1 cellular context compared by ENCODE assay signal in the genomic region with DNA sequence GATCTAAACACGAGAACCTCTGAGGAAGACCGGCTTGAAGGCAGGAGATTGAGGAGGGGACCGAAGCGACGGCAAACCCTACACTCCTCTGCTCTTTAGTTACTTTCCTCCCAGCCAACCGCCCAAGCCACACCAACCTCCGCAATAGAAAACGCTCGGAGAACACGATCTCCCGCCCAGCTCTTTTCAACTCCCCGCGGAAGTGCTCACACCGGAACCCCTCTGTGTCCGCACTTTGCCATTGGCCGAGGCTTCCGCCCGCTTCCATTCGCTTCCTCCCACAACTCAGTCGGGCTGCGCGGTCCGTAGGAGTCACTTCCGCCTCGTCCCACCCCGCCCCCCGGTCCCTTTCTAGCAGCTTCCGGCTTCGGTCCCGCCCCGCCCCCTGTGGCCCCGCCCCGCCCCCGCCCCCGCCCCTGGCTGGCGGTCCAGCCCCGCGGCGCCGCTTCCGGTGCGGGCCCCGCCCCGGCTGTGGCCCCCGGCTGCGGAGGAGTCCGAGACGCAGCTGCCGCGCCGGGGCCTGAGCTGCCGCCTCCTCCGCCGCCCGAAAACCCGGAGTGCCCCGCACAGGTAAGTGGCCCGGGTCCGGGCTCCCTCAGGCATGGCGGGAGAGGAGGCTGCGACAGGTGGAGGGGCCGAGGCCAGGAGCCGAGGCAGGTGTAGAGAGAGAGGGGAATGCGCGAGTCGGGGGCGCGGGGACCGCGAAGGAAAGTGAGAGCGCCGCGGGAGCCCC.
TF ChIP-seq lines count a peak whose summit lies in the region.

A gene with protein sequence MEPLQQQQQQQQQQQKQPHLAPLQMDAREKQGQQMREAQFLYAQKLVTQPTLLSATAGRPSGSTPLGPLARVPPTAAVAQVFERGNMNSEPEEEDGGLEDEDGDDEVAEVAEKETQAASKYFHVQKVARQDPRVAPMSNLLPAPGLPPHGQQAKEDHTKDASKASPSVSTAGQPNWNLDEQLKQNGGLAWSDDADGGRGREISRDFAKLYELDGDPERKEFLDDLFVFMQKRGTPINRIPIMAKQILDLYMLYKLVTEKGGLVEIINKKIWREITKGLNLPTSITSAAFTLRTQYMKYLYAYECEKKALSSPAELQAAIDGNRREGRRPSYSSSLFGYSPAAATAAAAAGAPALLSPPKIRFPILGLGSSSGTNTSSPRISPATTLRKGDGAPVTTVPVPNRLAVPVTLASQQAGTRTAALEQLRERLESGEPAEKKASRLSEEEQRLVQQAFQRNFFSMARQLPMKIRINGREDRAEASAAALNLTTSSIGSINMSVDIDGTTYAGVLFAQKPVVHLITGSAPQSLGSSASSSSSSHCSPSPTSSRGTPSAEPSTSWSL (plus strand): TSS at position 460 of the 733 bp plus-strand sequence. CDS start 2,717 bp downstream, outside the sequence.

TF ChIP-seq in HEK293, 187 proteins besides CTCF, POLR2A, EP300 and RAD21 (continued from another document and continues in another):
- TF ChIP-seq YY1 (tag by site-specific recombination; IDR thresholded peaks at IDR 0.05), result 0 out of 2 replicates have a peak, but pooled peaks have one; percentile 27
- no peak for TF ChIP-seq ZNF37A (tag by site-specific recombination; IDR thresholded peaks at IDR 0.05)
- TF ChIP-seq, protein P1, sequence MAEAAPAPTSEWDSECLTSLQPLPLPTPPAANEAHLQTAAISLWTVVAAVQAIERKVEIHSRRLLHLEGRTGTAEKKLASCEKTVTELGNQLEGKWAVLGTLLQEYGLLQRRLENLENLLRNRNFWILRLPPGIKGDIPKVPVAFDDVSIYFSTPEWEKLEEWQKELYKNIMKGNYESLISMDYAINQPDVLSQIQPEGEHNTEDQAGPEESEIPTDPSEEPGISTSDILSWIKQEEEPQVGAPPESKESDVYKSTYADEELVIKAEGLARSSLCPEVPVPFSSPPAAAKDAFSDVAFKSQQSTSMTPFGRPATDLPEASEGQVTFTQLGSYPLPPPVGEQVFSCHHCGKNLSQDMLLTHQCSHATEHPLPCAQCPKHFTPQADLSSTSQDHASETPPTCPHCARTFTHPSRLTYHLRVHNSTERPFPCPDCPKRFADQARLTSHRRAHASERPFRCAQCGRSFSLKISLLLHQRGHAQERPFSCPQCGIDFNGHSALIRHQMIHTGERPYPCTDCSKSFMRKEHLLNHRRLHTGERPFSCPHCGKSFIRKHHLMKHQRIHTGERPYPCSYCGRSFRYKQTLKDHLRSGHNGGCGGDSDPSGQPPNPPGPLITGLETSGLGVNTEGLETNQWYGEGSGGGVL (tag by site-specific recombination; IDR thresholded peaks at IDR 0.05), result no peak
- TF ChIP-seq, protein P2, sequence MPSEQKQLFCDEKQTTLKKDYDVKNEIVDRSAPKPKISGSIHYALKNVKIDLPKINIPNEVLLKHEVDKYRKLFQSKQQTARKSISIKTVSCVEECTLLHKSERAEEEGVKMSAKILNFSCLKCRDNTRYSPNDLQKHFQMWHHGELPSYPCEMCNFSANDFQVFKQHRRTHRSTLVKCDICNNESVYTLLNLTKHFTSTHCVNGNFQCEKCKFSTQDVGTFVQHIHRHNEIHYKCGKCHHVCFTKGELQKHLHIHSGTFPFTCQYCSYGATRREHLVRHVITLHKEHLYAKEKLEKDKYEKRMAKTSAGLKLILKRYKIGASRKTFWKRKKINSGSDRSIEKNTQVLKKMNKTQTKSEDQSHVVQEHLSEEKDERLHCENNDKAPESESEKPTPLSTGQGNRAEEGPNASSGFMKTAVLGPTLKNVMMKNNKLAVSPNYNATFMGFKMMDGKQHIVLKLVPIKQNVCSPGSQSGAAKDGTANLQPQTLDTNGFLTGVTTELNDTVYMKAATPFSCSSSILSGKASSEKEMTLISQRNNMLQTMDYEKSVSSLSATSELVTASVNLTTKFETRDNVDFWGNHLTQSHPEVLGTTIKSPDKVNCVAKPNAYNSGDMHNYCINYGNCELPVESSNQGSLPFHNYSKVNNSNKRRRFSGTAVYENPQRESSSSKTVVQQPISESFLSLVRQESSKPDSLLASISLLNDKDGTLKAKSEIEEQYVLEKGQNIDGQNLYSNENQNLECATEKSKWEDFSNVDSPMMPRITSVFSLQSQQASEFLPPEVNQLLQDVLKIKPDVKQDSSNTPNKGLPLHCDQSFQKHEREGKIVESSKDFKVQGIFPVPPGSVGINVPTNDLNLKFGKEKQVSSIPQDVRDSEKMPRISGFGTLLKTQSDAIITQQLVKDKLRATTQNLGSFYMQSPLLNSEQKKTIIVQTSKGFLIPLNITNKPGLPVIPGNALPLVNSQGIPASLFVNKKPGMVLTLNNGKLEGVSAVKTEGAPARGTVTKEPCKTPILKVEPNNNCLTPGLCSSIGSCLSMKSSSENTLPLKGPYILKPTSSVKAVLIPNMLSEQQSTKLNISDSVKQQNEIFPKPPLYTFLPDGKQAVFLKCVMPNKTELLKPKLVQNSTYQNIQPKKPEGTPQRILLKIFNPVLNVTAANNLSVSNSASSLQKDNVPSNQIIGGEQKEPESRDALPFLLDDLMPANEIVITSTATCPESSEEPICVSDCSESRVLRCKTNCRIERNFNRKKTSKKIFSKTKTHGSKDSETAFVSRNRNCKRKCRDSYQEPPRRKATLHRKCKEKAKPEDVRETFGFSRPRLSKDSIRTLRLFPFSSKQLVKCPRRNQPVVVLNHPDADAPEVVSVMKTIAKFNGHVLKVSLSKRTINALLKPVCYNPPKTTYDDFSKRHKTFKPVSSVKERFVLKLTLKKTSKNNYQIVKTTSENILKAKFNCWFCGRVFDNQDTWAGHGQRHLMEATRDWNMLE (tag by site-specific recombination; conservative IDR thresholded peaks at IDR 0.05; ENCODE audit: low read depth), result peak; percentile 93
- TF ChIP-seq SP2 (tag by site-specific recombination; IDR thresholded peaks at IDR 0.05), result peak; percentile 97
- no peak for TF ChIP-seq MYNN (tag by site-specific recombination; IDR thresholded peaks at IDR 0.05; ENCODE audit: borderline replicate concordance)
- TF ChIP-seq ZBTB7A (tag by site-specific recombination; IDR thresholded peaks at IDR 0.05; ENCODE audit: low read depth), result no peak
- no peak for TF ChIP-seq ZNF830 (tag by site-specific recombination; IDR thresholded peaks at IDR 0.05; ENCODE audit: low read depth)
- TF ChIP-seq, protein P3, sequence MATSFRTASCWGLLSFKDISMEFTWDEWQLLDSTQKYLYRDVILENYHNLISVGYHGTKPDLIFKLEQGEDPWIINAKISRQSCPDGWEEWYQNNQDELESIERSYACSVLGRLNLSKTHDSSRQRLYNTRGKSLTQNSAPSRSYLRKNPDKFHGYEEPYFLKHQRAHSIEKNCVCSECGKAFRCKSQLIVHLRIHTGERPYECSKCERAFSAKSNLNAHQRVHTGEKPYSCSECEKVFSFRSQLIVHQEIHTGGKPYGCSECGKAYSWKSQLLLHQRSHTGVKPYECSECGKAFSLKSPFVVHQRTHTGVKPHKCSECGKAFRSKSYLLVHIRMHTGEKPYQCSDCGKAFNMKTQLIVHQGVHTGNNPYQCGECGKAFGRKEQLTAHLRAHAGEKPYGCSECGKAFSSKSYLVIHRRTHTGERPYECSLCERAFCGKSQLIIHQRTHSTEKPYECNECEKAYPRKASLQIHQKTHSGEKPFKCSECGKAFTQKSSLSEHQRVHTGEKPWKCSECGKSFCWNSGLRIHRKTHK (tag by site-specific recombination; IDR thresholded peaks at IDR 0.05), result no peak
- TF ChIP-seq, protein P4, sequence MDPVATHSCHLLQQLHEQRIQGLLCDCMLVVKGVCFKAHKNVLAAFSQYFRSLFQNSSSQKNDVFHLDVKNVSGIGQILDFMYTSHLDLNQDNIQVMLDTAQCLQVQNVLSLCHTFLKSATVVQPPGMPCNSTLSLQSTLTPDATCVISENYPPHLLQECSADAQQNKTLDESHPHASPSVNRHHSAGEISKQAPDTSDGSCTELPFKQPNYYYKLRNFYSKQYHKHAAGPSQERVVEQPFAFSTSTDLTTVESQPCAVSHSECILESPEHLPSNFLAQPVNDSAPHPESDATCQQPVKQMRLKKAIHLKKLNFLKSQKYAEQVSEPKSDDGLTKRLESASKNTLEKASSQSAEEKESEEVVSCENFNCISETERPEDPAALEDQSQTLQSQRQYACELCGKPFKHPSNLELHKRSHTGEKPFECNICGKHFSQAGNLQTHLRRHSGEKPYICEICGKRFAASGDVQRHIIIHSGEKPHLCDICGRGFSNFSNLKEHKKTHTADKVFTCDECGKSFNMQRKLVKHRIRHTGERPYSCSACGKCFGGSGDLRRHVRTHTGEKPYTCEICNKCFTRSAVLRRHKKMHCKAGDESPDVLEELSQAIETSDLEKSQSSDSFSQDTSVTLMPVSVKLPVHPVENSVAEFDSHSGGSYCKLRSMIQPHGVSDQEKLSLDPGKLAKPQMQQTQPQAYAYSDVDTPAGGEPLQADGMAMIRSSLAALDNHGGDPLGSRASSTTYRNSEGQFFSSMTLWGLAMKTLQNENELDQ (tag by site-specific recombination; IDR thresholded peaks at IDR 0.05; ENCODE audit: low read depth), result no peak
- TF ChIP-seq ZNF561 (tag by site-specific recombination; IDR thresholded peaks at IDR 0.05; ENCODE audit: borderline replicate concordance), result 0 out of 2 replicates have a peak, but pooled peaks have one; percentile 54
- TF ChIP-seq, protein P5, sequence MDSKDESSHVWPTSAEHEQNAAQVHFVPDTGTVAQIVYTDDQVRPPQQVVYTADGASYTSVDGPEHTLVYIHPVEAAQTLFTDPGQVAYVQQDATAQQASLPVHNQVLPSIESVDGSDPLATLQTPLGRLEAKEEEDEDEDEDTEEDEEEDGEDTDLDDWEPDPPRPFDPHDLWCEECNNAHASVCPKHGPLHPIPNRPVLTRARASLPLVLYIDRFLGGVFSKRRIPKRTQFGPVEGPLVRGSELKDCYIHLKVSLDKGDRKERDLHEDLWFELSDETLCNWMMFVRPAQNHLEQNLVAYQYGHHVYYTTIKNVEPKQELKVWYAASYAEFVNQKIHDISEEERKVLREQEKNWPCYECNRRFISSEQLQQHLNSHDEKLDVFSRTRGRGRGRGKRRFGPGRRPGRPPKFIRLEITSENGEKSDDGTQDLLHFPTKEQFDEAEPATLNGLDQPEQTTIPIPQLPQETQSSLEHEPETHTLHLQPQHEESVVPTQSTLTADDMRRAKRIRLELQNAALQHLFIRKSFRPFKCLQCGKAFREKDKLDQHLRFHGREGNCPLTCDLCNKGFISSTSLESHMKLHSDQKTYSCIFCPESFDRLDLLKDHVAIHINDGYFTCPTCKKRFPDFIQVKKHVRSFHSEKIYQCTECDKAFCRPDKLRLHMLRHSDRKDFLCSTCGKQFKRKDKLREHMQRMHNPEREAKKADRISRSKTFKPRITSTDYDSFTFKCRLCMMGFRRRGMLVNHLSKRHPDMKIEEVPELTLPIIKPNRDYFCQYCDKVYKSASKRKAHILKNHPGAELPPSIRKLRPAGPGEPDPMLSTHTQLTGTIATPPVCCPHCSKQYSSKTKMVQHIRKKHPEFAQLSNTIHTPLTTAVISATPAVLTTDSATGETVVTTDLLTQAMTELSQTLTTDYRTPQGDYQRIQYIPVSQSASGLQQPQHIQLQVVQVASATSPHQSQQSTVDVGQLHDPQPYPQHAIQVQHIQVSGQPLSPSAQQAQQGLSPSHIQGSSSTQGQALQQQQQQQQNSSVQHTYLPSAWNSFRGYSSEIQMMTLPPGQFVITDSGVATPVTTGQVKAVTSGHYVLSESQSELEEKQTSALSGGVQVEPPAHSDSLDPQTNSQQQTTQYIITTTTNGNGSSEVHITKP (tag by site-specific recombination; IDR thresholded peaks at IDR 0.05), result peak; percentile 44; the same call in 1 of the 2 replicates
- TF ChIP-seq ZNF114 (tag by site-specific recombination; IDR thresholded peaks at IDR 0.05), result no peak
- no peak for TF ChIP-seq ZNF521 (tag by site-specific recombination; IDR thresholded peaks at IDR 0.05)
- no peak for TF ChIP-seq SP7 (tag by site-specific recombination; IDR thresholded peaks at IDR 0.05)
- no peak for TF ChIP-seq OSR2 (tag by site-specific recombination; IDR thresholded peaks at IDR 0.05)
- TF ChIP-seq ZFP41 (tag by site-specific recombination; IDR thresholded peaks at IDR 0.05; ENCODE audit: borderline replicate concordance), result no peak
- TF ChIP-seq ZNF202 (tag by site-specific recombination; IDR thresholded peaks at IDR 0.05; ENCODE audit: borderline replicate concordance), result no peak
- TF ChIP-seq, protein P6, sequence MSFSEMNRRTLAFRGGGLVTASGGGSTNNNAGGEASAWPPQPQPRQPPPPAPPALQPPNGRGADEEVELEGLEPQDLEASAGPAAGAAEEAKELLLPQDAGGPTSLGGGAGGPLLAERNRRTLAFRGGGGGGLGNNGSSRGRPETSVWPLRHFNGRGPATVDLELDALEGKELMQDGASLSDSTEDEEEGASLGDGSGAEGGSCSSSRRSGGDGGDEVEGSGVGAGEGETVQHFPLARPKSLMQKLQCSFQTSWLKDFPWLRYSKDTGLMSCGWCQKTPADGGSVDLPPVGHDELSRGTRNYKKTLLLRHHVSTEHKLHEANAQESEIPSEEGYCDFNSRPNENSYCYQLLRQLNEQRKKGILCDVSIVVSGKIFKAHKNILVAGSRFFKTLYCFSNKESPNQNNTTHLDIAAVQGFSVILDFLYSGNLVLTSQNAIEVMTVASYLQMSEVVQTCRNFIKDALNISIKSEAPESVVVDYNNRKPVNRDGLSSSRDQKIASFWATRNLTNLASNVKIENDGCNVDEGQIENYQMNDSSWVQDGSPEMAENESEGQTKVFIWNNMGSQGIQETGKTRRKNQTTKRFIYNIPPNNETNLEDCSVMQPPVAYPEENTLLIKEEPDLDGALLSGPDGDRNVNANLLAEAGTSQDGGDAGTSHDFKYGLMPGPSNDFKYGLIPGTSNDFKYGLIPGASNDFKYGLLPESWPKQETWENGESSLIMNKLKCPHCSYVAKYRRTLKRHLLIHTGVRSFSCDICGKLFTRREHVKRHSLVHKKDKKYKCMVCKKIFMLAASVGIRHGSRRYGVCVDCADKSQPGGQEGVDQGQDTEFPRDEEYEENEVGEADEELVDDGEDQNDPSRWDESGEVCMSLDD (tag by site-specific recombination; IDR thresholded peaks at IDR 0.05), result no peak
- TF ChIP-seq ZNF341 (tag by site-specific recombination; IDR thresholded peaks at IDR 0.05; ENCODE audit: low read depth), result 0 out of 2 replicates have a peak, but pooled peaks have one; percentile 13
- TF ChIP-seq, protein P7, sequence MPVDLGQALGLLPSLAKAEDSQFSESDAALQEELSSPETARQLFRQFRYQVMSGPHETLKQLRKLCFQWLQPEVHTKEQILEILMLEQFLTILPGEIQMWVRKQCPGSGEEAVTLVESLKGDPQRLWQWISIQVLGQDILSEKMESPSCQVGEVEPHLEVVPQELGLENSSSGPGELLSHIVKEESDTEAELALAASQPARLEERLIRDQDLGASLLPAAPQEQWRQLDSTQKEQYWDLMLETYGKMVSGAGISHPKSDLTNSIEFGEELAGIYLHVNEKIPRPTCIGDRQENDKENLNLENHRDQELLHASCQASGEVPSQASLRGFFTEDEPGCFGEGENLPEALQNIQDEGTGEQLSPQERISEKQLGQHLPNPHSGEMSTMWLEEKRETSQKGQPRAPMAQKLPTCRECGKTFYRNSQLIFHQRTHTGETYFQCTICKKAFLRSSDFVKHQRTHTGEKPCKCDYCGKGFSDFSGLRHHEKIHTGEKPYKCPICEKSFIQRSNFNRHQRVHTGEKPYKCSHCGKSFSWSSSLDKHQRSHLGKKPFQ (tag by site-specific recombination; IDR thresholded peaks at IDR 0.05), result peak; percentile 100
- TF ChIP-seq ZNF658 (tag by site-specific recombination; IDR thresholded peaks at IDR 0.05), result no peak
- TF ChIP-seq ZNF571 (tag by site-specific recombination; IDR thresholded peaks at IDR 0.05), result no peak
- no peak for TF ChIP-seq ZNF514 (tag by site-specific recombination; IDR thresholded peaks at IDR 0.05)
